13 cellular contexts compared by ENCODE assay signal in the genomic region with DNA sequence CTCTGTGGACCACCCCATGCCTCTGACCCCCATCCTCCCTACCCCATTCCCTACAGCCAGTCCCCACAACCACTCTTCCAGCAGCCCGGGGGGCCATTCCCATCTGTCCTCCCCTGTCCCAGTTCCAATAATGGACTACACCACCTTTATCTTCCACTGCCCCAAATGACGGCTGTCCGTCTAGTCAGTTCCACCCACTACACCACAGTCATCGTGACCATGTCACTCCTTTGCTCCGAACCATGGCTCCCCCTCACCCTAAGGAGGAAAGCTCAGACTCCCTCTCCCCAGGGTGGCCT. TPM values are rescaled to one million over a fixed set of nuclear protein-coding genes. Genes with fewer than 3 reads are reported as not detected.
DNase-seq lines count a peak whose midpoint lies in the region; ATAC-seq and TF ChIP-seq lines count a peak whose summit lies in the region.
"Had no signal": no experiment of that assay in that cellular context is flagged by ENCODE, and none has a peak within 500 bp of the region (broad histone marks: within the 10 kb centered on the region; RNA-seq: fewer than 3 reads in every experiment).

No MANE protein-coding gene starts in this region.

- H3K9me3 Mint-ChIP-seq in type B pancreatic cell: no peaks in the 10 kb centered on the region
- H3K9me3 Mint-ChIP-seq: activated B cell treated with CpG ODN at 0.5 μM for 24 hours; effector memory CD8-positive, alpha-beta T cell had no signal

- ATAC-seq in left ventricle myocardium superior: no peak
- no peak for ATAC-seq in left cardiac atrium
- no peak for ATAC-seq in omental fat pad (ENCODE audit: low FRiP score)

- no peaks in the 10 kb centered on the region for H3K27me3 Mint-ChIP-seq in type B pancreatic cell
- H3K27me3 Mint-ChIP-seq: activated B cell treated with CpG ODN at 0.5 μM for 24 hours; effector memory CD8-positive, alpha-beta T cell had no signal

- TF ChIP-seq POLR2A in esophagus squamous epithelium (IDR thresholded peaks at IDR 0.05): no peak

- H3K27me3 ChIP-seq in esophagus squamous epithelium: no peaks in the 10 kb centered on the region
- H3K27me3 ChIP-seq: neutrophil, upper lobe of right lung had no signal

- peaks cover 36 to 57% (median 45%) of the 10 kb centered on the region in 3 donors for H3K4me1 ChIP-seq in esophagus squamous epithelium

- peak; percentile 14 for DNase-seq in left ventricle myocardium superior
- no peak for DNase-seq in left cardiac atrium
- no peak for DNase-seq in esophagus squamous epithelium (lab: John Stamatoyannopoulos, UW)
- DNase-seq in type B pancreatic cell (ENCODE audit: extremely low spot score, unreplicated experiment): no peak
- DNase-seq in omental fat pad (ENCODE audit: low spot score): no peak
- no peak for DNase-seq in NCI-H2171 treated with DMSO at 0.1 percent for 48 hours (lab: John Stamatoyannopoulos, UW)
- DNase-seq: DMS 273 treated with DMSO at 0.1 percent for 48 hours, upper lobe of right lung had no signal

- H3K27ac Mint-ChIP-seq in type B pancreatic cell: peak overlapping the region; percentile 87
- H3K27ac Mint-ChIP-seq: activated B cell treated with CpG ODN at 0.5 μM for 24 hours; activated CD8-positive, alpha-beta T cell treated with anti-CD3 and anti-CD28 coated beads, Interleukin-2, amount 10 ng/mL, durations not matched to agents 7 days and 5 days had no signal

- TF ChIP-seq CTCF in esophagus squamous epithelium (IDR thresholded peaks at IDR 0.05) (no peak), type B pancreatic cell (conservative IDR thresholded peaks at IDR 0.05) (no peak), omental fat pad (IDR thresholded peaks at IDR 0.05) (no peak)

- no peak overlapping the region for H3K4me3 Mint-ChIP-seq in type B pancreatic cell
- H3K4me3 Mint-ChIP-seq: activated B cell treated with CpG ODN at 0.5 μM for 24 hours; activated CD8-positive, alpha-beta T cell treated with anti-CD3 and anti-CD28 coated beads, Interleukin-2, amount 10 ng/mL, durations not matched to agents 7 days and 5 days; effector memory CD8-positive, alpha-beta T cell had no signal

- H3K36me3 Mint-ChIP-seq in type B pancreatic cell: peaks cover 4% of the 10 kb centered on the region

- intact Hi-C loops in left ventricle myocardium superior (cut with micrococcal nuclease): no loop called here
- intact Hi-C loops in left cardiac atrium (cut with DNase I): loop anchor here in 1 of 2 donors (5.0 to 10.0 kb wide), 2 partner anchors 52 to 289 kb away; a partner anchor contains a TSS
- intact Hi-C loops in esophagus squamous epithelium (cut with DNase I): loop anchor here (5.0 kb wide), 1 partner anchor 37 kb away; a partner anchor contains a TSS

- WGBS in esophagus squamous epithelium, 2 donors: 92 to 95% methylated on average over 5 of the region's 5 CpGs

- no peak overlapping the region for H3K4me3 ChIP-seq in esophagus squamous epithelium
- H3K4me3 ChIP-seq: upper lobe of right lung had no signal

- H3K4me1 Mint-ChIP-seq in type B pancreatic cell (ENCODE audit: unreplicated experiment): peaks cover 16% of the 10 kb centered on the region

- H3K9me3 ChIP-seq in esophagus squamous epithelium: no peaks in the 10 kb centered on the region
- H3K9me3 ChIP-seq: neutrophil, upper lobe of right lung had no signal

- H3K36me3 ChIP-seq in esophagus squamous epithelium: peaks cover 0 to 6% (median 0%) of the 10 kb centered on the region in 3 donors
- H3K36me3 ChIP-seq: neutrophil, upper lobe of right lung had no signal

- peak overlapping the region; percentile 80 to 93 (median 85) for H3K27ac ChIP-seq in esophagus squamous epithelium
- H3K27ac ChIP-seq: neutrophil, upper lobe of right lung had no signal

RNA-seq across cellular contexts. Expression of a gene that starts 15.3 kb away (rescaled TPM):
- total RNA-seq in left ventricle myocardium superior: 2.2 TPM
- total RNA-seq in left cardiac atrium: 1 to 10 TPM; 6.8 to 8.1 TPM
- total RNA-seq in esophagus squamous epithelium: 10 to 100 TPM in 2 of 4 donors, 1 to 10 TPM in 2; 4.1 to 12.9 (median 9.4) TPM
- 16.1 and 18.5 TPM in 2 replicates for total RNA-seq in type B pancreatic cell (ENCODE audit: low replicate concordance)
- 10 to 100 TPM; 17.9 to 48.2 (median 20.5) TPM for total RNA-seq in omental fat pad

RNA-seq across cellular contexts. Expression of a gene that starts 23.0 kb away (rescaled TPM):
- total RNA-seq in left ventricle myocardium superior (not detected), left cardiac atrium (under 1 TPM; 0.39 to 0.47 TPM), esophagus squamous epithelium (1 to 10 TPM; 1.9 to 6.3 (median 4.1) TPM), type B pancreatic cell (ENCODE audit: low replicate concordance) (0.55 and 1.7 TPM in 2 replicates), omental fat pad (not detected)
- total RNA-seq: A172; activated B cell treated with CpG ODN at 0.5 μM for 24 hours; activated CD8-positive, alpha-beta T cell treated with anti-CD3 and anti-CD28 coated beads, Interleukin-2, amount 10 ng/mL, durations not matched to agents 7 days and 5 days; upper lobe of right lung had no signal

RNA-seq across cellular contexts. Expression of a gene that starts 29.7 kb away (rescaled TPM):
- 86.7 TPM for total RNA-seq in left ventricle myocardium superior
- 100 to 1,000 TPM in 1 of 2 donors, 10 to 100 TPM in 1; 58.3 to 325 TPM for total RNA-seq in left cardiac atrium
- 100 to 1,000 TPM in 2 of 4 donors, 10 to 100 TPM in 2; 68.7 to 208 (median 129) TPM for total RNA-seq in esophagus squamous epithelium
- total RNA-seq in type B pancreatic cell (ENCODE audit: low replicate concordance): 1.3 and 2.5 TPM in 2 replicates
- 10 to 100 TPM in 3 of 4 donors, 1 to 10 TPM in 1; 3.8 to 21.0 (median 11.9) TPM for total RNA-seq in omental fat pad
- total RNA-seq: activated B cell treated with CpG ODN at 0.5 μM for 24 hours had no signal

RNA-seq across cellular contexts. Expression of a gene that starts 38.6 kb away (rescaled TPM):
- total RNA-seq in left ventricle myocardium superior: 114 TPM
- 100 to 1,000 TPM in 1 of 2 donors, 10 to 100 TPM in 1; 92.7 to 120 TPM for total RNA-seq in left cardiac atrium
- total RNA-seq in esophagus squamous epithelium: 100 to 1,000 TPM; 112 to 153 (median 126) TPM
- total RNA-seq in type B pancreatic cell (ENCODE audit: low replicate concordance): 71.3 and 74.2 TPM in 2 replicates
- total RNA-seq in omental fat pad: 10 to 100 TPM; 50.4 to 86.8 (median 70.4) TPM

RNA-seq across cellular contexts. Expression of a gene that starts 39.7 kb away (rescaled TPM):
- total RNA-seq in left ventricle myocardium superior: 103 TPM
- 10 to 100 TPM; 27.6 to 48.0 TPM for total RNA-seq in left cardiac atrium
- 100 to 1,000 TPM; 120 to 250 (median 170) TPM for total RNA-seq in esophagus squamous epithelium
- total RNA-seq in type B pancreatic cell (ENCODE audit: low replicate concordance): 44.9 and 54.1 TPM in 2 replicates
- total RNA-seq in omental fat pad: 10 to 100 TPM; 25.1 to 34.3 (median 28.1) TPM
